In the genomic region with DNA sequence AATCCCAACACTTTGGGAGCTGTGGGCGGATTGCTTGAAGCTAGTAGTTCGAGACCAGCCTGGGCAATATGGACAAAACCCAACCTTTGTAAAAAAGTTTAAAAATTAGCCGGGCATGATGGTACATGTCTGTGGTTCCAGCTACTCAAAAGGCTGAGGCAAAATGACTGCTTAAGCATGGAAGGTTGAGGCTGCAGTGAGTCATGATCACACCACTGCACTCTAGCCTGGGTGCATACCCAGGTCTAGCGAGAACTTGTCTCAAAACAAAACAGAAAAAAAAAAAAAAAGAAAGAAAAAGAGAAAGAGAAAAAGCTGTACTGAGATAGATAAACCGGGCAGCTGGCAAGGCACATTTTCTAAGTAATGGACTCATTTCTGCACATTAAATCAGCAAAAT, we compare ENCODE assay signal across 1 cellular context.
TF ChIP-seq lines count a peak whose summit lies in the region.

No MANE protein-coding gene starts in this region.

TF ChIP-seq in WTC11, 78 proteins besides CTCF, POLR2A, EP300 and RAD21 (continued from another document):
- TF ChIP-seq, protein P1, sequence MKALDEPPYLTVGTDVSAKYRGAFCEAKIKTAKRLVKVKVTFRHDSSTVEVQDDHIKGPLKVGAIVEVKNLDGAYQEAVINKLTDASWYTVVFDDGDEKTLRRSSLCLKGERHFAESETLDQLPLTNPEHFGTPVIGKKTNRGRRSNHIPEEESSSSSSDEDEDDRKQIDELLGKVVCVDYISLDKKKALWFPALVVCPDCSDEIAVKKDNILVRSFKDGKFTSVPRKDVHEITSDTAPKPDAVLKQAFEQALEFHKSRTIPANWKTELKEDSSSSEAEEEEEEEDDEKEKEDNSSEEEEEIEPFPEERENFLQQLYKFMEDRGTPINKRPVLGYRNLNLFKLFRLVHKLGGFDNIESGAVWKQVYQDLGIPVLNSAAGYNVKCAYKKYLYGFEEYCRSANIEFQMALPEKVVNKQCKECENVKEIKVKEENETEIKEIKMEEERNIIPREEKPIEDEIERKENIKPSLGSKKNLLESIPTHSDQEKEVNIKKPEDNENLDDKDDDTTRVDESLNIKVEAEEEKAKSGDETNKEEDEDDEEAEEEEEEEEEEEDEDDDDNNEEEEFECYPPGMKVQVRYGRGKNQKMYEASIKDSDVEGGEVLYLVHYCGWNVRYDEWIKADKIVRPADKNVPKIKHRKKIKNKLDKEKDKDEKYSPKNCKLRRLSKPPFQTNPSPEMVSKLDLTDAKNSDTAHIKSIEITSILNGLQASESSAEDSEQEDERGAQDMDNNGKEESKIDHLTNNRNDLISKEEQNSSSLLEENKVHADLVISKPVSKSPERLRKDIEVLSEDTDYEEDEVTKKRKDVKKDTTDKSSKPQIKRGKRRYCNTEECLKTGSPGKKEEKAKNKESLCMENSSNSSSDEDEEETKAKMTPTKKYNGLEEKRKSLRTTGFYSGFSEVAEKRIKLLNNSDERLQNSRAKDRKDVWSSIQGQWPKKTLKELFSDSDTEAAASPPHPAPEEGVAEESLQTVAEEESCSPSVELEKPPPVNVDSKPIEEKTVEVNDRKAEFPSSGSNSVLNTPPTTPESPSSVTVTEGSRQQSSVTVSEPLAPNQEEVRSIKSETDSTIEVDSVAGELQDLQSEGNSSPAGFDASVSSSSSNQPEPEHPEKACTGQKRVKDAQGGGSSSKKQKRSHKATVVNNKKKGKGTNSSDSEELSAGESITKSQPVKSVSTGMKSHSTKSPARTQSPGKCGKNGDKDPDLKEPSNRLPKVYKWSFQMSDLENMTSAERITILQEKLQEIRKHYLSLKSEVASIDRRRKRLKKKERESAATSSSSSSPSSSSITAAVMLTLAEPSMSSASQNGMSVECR (CRISPR knock-in tag; IDR thresholded peaks at IDR 0.05; ENCODE audit: borderline replicate concordance) = no peak
- TF ChIP-seq, protein P2, sequence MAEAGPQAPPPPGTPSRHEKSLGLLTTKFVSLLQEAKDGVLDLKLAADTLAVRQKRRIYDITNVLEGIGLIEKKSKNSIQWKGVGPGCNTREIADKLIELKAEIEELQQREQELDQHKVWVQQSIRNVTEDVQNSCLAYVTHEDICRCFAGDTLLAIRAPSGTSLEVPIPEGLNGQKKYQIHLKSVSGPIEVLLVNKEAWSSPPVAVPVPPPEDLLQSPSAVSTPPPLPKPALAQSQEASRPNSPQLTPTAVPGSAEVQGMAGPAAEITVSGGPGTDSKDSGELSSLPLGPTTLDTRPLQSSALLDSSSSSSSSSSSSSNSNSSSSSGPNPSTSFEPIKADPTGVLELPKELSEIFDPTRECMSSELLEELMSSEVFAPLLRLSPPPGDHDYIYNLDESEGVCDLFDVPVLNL (CRISPR knock-in tag; IDR thresholded peaks at IDR 0.05; ENCODE audit: borderline replicate concordance, low read depth) = no peak
- TF ChIP-seq GRHL2 (CRISPR knock-in tag; IDR thresholded peaks at IDR 0.05; ENCODE audit: insufficient replicate concordance, severe bottlenecking) (no peak), SOX15 (CRISPR knock-in tag; IDR thresholded peaks at IDR 0.05) (no peak)
TF ChIP-seq in WTC11: peak in this region for 0.
